Comparison of ENCODE assay signal across 1 cellular context in the genomic region with DNA sequence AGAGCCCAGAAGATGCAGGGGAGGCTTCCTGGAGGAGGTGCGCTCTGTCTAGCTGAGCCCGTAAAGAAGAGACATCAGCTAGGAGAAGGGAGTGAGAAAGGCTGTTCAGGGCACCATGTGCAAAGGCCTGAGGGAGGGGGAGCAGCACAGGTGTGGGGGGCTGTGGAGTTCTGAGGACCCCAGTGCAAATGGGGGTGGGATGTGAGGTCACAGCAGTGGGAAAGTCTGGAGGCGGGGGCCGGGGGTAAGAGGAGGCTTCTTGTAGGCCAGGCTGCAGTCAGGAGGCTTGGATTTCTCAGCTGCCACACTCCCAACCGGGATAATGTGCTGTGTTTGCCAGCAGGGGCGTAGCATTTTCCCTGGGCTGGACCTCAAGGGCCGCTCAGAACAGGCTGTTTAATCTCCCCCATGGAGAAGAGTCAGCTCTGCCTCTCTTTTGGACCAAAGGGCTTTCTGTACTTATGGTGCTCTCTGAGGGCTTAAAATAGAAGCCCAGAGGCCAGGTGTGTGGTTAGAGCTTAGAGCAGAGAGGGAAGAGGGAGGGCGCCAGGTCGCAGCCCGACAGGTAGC.
TF ChIP-seq lines count a peak whose summit lies in the region.

No MANE protein-coding gene starts in this region.

TF ChIP-seq in WTC11, 78 proteins besides CTCF, POLR2A, EP300 and RAD21:
- TF ChIP-seq GTF2I (CRISPR knock-in tag; conservative IDR thresholded peaks at IDR 0.05) (no peak), KAT7 (CRISPR knock-in tag; IDR thresholded peaks at IDR 0.05; ENCODE audit: borderline replicate concordance) (no peak), NFATC4 (CRISPR knock-in tag; IDR thresholded peaks at IDR 0.05) (no peak), HMGA2 (CRISPR knock-in tag; IDR thresholded peaks at IDR 0.05) (no peak), ZNF423 (CRISPR knock-in tag; IDR thresholded peaks at IDR 0.05) (no peak), ZNF396 (CRISPR knock-in tag; IDR thresholded peaks at IDR 0.05; ENCODE audit: borderline replicate concordance) (no peak), PRRX2 (CRISPR knock-in tag; IDR thresholded peaks at IDR 0.05) (no peak)
- TF ChIP-seq, protein P1, sequence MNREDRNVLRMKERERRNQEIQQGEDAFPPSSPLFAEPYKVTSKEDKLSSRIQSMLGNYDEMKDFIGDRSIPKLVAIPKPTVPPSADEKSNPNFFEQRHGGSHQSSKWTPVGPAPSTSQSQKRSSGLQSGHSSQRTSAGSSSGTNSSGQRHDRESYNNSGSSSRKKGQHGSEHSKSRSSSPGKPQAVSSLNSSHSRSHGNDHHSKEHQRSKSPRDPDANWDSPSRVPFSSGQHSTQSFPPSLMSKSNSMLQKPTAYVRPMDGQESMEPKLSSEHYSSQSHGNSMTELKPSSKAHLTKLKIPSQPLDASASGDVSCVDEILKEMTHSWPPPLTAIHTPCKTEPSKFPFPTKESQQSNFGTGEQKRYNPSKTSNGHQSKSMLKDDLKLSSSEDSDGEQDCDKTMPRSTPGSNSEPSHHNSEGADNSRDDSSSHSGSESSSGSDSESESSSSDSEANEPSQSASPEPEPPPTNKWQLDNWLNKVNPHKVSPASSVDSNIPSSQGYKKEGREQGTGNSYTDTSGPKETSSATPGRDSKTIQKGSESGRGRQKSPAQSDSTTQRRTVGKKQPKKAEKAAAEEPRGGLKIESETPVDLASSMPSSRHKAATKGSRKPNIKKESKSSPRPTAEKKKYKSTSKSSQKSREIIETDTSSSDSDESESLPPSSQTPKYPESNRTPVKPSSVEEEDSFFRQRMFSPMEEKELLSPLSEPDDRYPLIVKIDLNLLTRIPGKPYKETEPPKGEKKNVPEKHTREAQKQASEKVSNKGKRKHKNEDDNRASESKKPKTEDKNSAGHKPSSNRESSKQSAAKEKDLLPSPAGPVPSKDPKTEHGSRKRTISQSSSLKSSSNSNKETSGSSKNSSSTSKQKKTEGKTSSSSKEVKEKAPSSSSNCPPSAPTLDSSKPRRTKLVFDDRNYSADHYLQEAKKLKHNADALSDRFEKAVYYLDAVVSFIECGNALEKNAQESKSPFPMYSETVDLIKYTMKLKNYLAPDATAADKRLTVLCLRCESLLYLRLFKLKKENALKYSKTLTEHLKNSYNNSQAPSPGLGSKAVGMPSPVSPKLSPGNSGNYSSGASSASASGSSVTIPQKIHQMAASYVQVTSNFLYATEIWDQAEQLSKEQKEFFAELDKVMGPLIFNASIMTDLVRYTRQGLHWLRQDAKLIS (CRISPR knock-in tag; IDR thresholded peaks at IDR 0.05; ENCODE audit: borderline replicate concordance) = no peak
- TF ChIP-seq, protein P2, sequence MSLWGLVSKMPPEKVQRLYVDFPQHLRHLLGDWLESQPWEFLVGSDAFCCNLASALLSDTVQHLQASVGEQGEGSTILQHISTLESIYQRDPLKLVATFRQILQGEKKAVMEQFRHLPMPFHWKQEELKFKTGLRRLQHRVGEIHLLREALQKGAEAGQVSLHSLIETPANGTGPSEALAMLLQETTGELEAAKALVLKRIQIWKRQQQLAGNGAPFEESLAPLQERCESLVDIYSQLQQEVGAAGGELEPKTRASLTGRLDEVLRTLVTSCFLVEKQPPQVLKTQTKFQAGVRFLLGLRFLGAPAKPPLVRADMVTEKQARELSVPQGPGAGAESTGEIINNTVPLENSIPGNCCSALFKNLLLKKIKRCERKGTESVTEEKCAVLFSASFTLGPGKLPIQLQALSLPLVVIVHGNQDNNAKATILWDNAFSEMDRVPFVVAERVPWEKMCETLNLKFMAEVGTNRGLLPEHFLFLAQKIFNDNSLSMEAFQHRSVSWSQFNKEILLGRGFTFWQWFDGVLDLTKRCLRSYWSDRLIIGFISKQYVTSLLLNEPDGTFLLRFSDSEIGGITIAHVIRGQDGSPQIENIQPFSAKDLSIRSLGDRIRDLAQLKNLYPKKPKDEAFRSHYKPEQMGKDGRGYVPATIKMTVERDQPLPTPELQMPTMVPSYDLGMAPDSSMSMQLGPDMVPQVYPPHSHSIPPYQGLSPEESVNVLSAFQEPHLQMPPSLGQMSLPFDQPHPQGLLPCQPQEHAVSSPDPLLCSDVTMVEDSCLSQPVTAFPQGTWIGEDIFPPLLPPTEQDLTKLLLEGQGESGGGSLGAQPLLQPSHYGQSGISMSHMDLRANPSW (CRISPR knock-in tag; conservative IDR thresholded peaks at IDR 0.05; ENCODE audit: low read depth) = no peak
- TF ChIP-seq, protein P3, sequence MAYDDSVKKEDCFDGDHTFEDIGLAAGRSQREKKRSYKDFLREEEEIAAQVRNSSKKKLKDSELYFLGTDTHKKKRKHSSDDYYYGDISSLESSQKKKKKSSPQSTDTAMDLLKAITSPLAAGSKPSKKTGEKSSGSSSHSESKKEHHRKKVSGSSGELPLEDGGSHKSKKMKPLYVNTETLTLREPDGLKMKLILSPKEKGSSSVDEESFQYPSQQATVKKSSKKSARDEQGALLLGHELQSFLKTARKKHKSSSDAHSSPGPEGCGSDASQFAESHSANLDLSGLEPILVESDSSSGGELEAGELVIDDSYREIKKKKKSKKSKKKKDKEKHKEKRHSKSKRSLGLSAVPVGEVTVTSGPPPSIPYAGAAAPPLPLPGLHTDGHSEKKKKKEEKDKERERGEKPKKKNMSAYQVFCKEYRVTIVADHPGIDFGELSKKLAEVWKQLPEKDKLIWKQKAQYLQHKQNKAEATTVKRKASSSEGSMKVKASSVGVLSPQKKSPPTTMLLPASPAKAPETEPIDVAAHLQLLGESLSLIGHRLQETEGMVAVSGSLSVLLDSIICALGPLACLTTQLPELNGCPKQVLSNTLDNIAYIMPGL (CRISPR knock-in tag; IDR thresholded peaks at IDR 0.05) = no peak
- TF ChIP-seq, protein P4, sequence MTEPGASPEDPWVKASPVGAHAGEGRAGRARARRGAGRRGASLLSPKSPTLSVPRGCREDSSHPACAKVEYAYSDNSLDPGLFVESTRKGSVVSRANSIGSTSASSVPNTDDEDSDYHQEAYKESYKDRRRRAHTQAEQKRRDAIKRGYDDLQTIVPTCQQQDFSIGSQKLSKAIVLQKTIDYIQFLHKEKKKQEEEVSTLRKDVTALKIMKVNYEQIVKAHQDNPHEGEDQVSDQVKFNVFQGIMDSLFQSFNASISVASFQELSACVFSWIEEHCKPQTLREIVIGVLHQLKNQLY (CRISPR knock-in tag; IDR thresholded peaks at IDR 0.05) = no peak
- TF ChIP-seq, protein P5, sequence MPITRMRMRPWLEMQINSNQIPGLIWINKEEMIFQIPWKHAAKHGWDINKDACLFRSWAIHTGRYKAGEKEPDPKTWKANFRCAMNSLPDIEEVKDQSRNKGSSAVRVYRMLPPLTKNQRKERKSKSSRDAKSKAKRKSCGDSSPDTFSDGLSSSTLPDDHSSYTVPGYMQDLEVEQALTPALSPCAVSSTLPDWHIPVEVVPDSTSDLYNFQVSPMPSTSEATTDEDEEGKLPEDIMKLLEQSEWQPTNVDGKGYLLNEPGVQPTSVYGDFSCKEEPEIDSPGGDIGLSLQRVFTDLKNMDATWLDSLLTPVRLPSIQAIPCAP (CRISPR knock-in tag; IDR thresholded peaks at IDR 0.05) = no peak
- TF ChIP-seq, protein P6, sequence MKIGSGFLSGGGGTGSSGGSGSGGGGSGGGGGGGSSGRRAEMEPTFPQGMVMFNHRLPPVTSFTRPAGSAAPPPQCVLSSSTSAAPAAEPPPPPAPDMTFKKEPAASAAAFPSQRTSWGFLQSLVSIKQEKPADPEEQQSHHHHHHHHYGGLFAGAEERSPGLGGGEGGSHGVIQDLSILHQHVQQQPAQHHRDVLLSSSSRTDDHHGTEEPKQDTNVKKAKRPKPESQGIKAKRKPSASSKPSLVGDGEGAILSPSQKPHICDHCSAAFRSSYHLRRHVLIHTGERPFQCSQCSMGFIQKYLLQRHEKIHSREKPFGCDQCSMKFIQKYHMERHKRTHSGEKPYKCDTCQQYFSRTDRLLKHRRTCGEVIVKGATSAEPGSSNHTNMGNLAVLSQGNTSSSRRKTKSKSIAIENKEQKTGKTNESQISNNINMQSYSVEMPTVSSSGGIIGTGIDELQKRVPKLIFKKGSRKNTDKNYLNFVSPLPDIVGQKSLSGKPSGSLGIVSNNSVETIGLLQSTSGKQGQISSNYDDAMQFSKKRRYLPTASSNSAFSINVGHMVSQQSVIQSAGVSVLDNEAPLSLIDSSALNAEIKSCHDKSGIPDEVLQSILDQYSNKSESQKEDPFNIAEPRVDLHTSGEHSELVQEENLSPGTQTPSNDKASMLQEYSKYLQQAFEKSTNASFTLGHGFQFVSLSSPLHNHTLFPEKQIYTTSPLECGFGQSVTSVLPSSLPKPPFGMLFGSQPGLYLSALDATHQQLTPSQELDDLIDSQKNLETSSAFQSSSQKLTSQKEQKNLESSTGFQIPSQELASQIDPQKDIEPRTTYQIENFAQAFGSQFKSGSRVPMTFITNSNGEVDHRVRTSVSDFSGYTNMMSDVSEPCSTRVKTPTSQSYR (CRISPR knock-in tag; IDR thresholded peaks at IDR 0.05) = no peak
